Comparison of ENCODE assay signal across 14 cellular contexts in the genomic region with DNA sequence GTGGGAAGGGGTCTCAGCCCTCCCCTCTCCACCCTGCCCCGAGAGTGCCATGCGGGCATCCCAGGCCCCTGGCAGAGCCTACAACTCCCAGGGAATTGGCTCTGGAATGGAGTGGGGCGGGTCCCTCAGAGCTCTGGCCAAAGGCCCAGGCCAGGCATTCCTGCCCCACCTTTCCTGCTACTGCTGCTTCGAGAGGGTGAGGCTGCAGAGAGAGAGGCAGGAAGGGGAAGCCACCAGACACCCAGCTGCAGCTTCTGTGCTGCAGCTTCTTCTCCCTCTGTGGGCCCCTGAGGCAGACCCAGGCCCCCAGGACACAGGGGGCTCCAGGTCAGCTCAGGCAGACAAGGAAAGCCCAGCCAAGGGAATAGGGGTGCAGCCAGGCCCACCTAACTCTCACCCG. TPM values are rescaled to one million over a fixed set of nuclear protein-coding genes. Genes with fewer than 3 reads are reported as not detected.
DNase-seq lines count a peak whose midpoint lies in the region; ATAC-seq, FAIRE-seq and TF ChIP-seq lines count a peak whose summit lies in the region.
"Had no signal": no experiment of that assay in that cellular context is flagged by ENCODE, and none has a peak within 500 bp of the region (broad histone marks: within the 10 kb centered on the region; RNA-seq: fewer than 3 reads in every experiment).

No MANE protein-coding gene starts in this region.

- H3K4me3 ChIP-seq in RWPE2 (ENCODE audit: severe bottlenecking) (no peak overlapping the region), right cardiac atrium (ENCODE audit: low read length) (no peak overlapping the region), small intestine (ENCODE audit: low read depth in 1 of 2, low read length in 2 of 2) (no peak overlapping the region)
- H3K4me3 ChIP-seq: gastroesophageal sphincter had no signal

- H3K27me3 ChIP-seq in RWPE2 (ENCODE audit: insufficient read depth, poor library complexity, severe bottlenecking) (no peaks in the 10 kb centered on the region), right cardiac atrium (ENCODE audit: control insufficient read depth, insufficient read depth) (no peaks in the 10 kb centered on the region), small intestine (ENCODE audit: control insufficient read depth in 2 of 2, insufficient read depth in 2 of 2, low read length in 2 of 2) (no peaks in the 10 kb centered on the region)
- H3K27me3 ChIP-seq: gastroesophageal sphincter had no signal

- H3K27ac ChIP-seq in RWPE2 (ENCODE audit: poor library complexity, severe bottlenecking) (peak overlapping the region; percentile 97), right cardiac atrium (ENCODE audit: low read length) (no peak overlapping the region), small intestine (ENCODE audit: low read depth in 1 of 2, low read length in 1 of 2) (peak overlapping the region in 1 of 2 donors; percentile 28)
- H3K27ac ChIP-seq: gastroesophageal sphincter, HL-60, VCaP had no signal

- DNase-seq in EH (ENCODE audit: low read depth) (peak; percentile 44), RWPE2 (ENCODE audit: low spot score) (no peak), right cardiac atrium (peak; percentile 68 to 87 (median 84)), small intestine (peak; percentile 83), HuH-7.5 (ENCODE audit: low spot score) (no peak), NCI-H748 treated with DMSO at 0.1 percent for 48 hours (lab: John Stamatoyannopoulos, UW) (no peak)
- DNase-seq: stimulated activated CD4-positive, alpha-beta T cell treated with anti-CD3 and anti-CD28 coated beads, Interleukin-1b, Interleukin-23, amount 100 ng/mL, for 48 hours had no signal

- no peak for FAIRE-seq in small intestine (lab: Jason Lieb, UNC)

- peaks cover 61% of the 10 kb centered on the region for H3K36me3 ChIP-seq in RWPE2 (ENCODE audit: low read depth)
- H3K36me3 ChIP-seq in small intestine (ENCODE audit: control insufficient read depth in 2 of 2, insufficient read depth in 2 of 2, low read length in 2 of 2): no peaks in the 10 kb centered on the region

- no peak for TF ChIP-seq CTCF in RWPE2 (IDR thresholded peaks at IDR 0.05; ENCODE audit: poor library complexity, severe bottlenecking)

- ATAC-seq in RWPE2 (ENCODE audit: low read depth) (peak; percentile 50), right cardiac atrium (peak; percentile 49 to 53), HG02973 (IDR thresholded peaks at IDR 0.05; ENCODE audit: unreplicated experiment) (no peak), HG03457 (IDR thresholded peaks at IDR 0.05; ENCODE audit: unreplicated experiment) (no peak)
- ATAC-seq: gastroesophageal sphincter had no signal

- H3K4me1 ChIP-seq in RWPE2 (ENCODE audit: insufficient read depth, poor library complexity, severe bottlenecking): peaks cover 26% of the 10 kb centered on the region
- peaks cover 14% of the 10 kb centered on the region for H3K4me1 ChIP-seq in right cardiac atrium (ENCODE audit: control insufficient read depth, insufficient read depth, low read length)
- peaks cover 2 to 10% of the 10 kb centered on the region in 2 donors for H3K4me1 ChIP-seq in small intestine (ENCODE audit: control insufficient read depth in 2 of 2, insufficient read depth in 1 of 2, low read depth in 1 of 2, low read length in 1 of 2)

- H3K9me3 ChIP-seq in RWPE2 (ENCODE audit: severe bottlenecking) (no peaks in the 10 kb centered on the region), right cardiac atrium (ENCODE audit: control insufficient read depth, low read length) (no peaks in the 10 kb centered on the region), small intestine (ENCODE audit: control insufficient read depth, low read depth) (no peaks in the 10 kb centered on the region)
- H3K9me3 ChIP-seq: gastroesophageal sphincter had no signal

- 48% methylated on average over 5 of the region's 5 CpGs for WGBS in right cardiac atrium
- 34 to 49% (median 45%) methylated on average over 5 of the region's 5 CpGs for WGBS in small intestine, 3 donors

- intact Hi-C loops in right cardiac atrium (cut with DNase I): no loop called here

RNA-seq across cellular contexts. Expression of gene ALS2CL, which starts 2.7 kb away (rescaled TPM):
- 10 to 100 TPM; 16.1 to 33.1 (median 19.0) TPM for total RNA-seq in right cardiac atrium
- polyA plus RNA-seq in right cardiac atrium: 18.8 TPM
- 10 to 100 TPM; 11.8 to 100.0 (median 58.6) TPM for polyA plus RNA-seq in small intestine

RNA-seq across cellular contexts. Expression of gene TMIE, which starts 10.4 kb away (rescaled TPM):
- total RNA-seq in right cardiac atrium: under 1 TPM; 0.40 to 0.76 (median 0.65) TPM
- polyA plus RNA-seq in right cardiac atrium: 0.95 TPM
- under 1 TPM in 1 of 3 donors, not detected in 2; 0.70 TPM for polyA plus RNA-seq in small intestine

RNA-seq across cellular contexts. Expression of gene PRSS50, which starts 26.9 kb away (rescaled TPM):
- total RNA-seq in right cardiac atrium: under 1 TPM in 2 of 4 donors, not detected in 2; 0.12 to 0.31 TPM
- polyA plus RNA-seq in right cardiac atrium (0.14 TPM), small intestine (under 1 TPM in 1 of 3 donors, not detected in 2; 0.01 TPM)
- total RNA-seq: NCI-H460, osteoblast had no signal

Comparison
In these comparisons a context has a peak if more than half of its experiments do, and no peak if none do; other contexts are left out.
1. DNase-seq: peak in EH (single experiment), right cardiac atrium (3 of 3) and small intestine (single experiment); none in RWPE2 (single experiment), HuH-7.5 (single experiment) and NCI-H748 treated with DMSO at 0.1 percent for 48 hours (single experiment).
2. ATAC-seq: peak in RWPE2 (single experiment) and right cardiac atrium (2 of 2); none in HG02973 (single experiment) and HG03457 (single experiment).